8 cellular contexts compared by ENCODE assay signal in the genomic region with DNA sequence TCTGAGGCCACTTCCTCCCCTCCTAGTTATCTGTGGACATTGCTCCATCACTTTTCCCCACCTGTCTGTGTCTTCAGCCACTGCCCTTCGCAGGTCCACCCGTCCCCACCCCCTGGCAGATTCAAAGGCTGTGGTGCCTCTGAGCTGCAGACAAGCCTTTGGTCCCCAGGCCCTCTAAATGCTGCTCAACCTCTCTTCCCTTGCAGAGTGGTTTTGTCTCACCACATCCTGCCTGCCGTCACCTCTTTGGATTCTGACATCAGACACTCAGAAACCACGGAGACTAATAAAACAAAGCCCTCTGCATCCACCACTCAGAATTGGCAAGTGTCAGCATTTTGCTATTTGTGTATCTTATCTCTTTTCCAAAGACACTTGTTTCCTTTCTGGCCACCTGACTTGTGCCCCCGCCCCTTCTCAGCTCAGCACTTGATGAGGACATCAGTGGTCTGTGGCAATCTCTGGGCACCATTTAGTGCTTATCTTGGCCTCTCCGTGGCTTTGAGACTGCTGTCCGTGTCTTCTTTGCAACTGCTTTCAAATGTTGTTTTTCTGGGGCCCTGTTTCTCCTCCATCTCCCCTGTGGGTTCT. TPM values are rescaled to one million over a fixed set of nuclear protein-coding genes. Genes with fewer than 3 reads are reported as not detected.
DNase-seq lines count a peak whose midpoint lies in the region; ATAC-seq and TF ChIP-seq lines count a peak whose summit lies in the region.

No MANE protein-coding gene starts in this region.

- H3K4me1 ChIP-seq in ascending aorta (no peaks in the 10 kb centered on the region), left ventricle myocardium inferior (no peaks in the 10 kb centered on the region)

- TF ChIP-seq CTCF in activated CD8-positive, alpha-beta T cell treated with anti-CD3 and anti-CD28 coated beads for 36 hours (IDR thresholded peaks at IDR 0.05), result no peak
- TF ChIP-seq CTCF in fibroblast of pulmonary artery (IDR thresholded peaks at IDR 0.05; ENCODE audit: low read length, missing control alignments) (no peak), ascending aorta (IDR thresholded peaks at IDR 0.05) (no peak), left ventricle myocardium inferior (IDR thresholded peaks at IDR 0.05; ENCODE audit: borderline replicate concordance) (no peak)

- intact Hi-C loops in activated CD8-positive, alpha-beta T cell treated with anti-CD3 and anti-CD28 coated beads for 36 hours (cut with micrococcal nuclease), result loop anchor here (10.0 kb wide), 1 partner anchor 109 kb away; no protein-coding TSS in a partner anchor
- intact Hi-C loops in ascending aorta (cut with DNase I), result no loop called here
- intact Hi-C loops in left ventricle myocardium inferior (cut with micrococcal nuclease), result no loop called here

- no peaks in the 10 kb centered on the region for H3K9me3 ChIP-seq in ascending aorta
- H3K9me3 ChIP-seq in left ventricle myocardium inferior (replicated peaks), result no peaks in the 10 kb centered on the region

- H3K4me1 Mint-ChIP-seq in activated CD8-positive, alpha-beta T cell treated with anti-CD3 and anti-CD28 coated beads for 36 hours (ENCODE audit: low read depth), result peaks cover 37% of the 10 kb centered on the region

- CTCF ChIA-PET in activated CD8-positive, alpha-beta T cell treated with anti-CD3 and anti-CD28 coated beads for 36 hours (lab: Charles Lee), result interaction anchor here (1.4 to 3.5 kb wide), 2 partner anchors 110 to 228 kb away, joined by 4 to 18 read pairs; no protein-coding TSS in a partner anchor

- H3K36me3 Mint-ChIP-seq in activated CD8-positive, alpha-beta T cell treated with anti-CD3 and anti-CD28 coated beads for 36 hours (ENCODE audit: low read depth), result peaks cover 4% of the 10 kb centered on the region

- POLR2A ChIA-PET in activated CD8-positive, alpha-beta T cell treated with anti-CD3 and anti-CD28 coated beads for 36 hours (lab: Charles Lee), result interaction anchor here (1.0 kb wide), 1 partner anchor 125 kb away, joined by 3 read pairs; no protein-coding TSS in a partner anchor

- H3K36me3 ChIP-seq in ascending aorta, result no peaks in the 10 kb centered on the region
- no peaks in the 10 kb centered on the region for H3K36me3 ChIP-seq in left ventricle myocardium inferior

- H3K27me3 ChIP-seq in ascending aorta, result no peaks in the 10 kb centered on the region
- peaks cover 74% of the 10 kb centered on the region for H3K27me3 ChIP-seq in left ventricle myocardium inferior (ENCODE audit: low read depth)

- H3K27ac ChIP-seq in ascending aorta, result no peak overlapping the region
- H3K27ac ChIP-seq in left ventricle myocardium inferior (replicated peaks), result no peak overlapping the region

- ATAC-seq in activated CD8-positive, alpha-beta T cell treated with anti-CD3 and anti-CD28 coated beads for 36 hours, result peak; percentile 91

- peaks cover 12% of the 10 kb centered on the region for H3K9me3 Mint-ChIP-seq in activated CD8-positive, alpha-beta T cell treated with anti-CD3 and anti-CD28 coated beads for 36 hours

- peak overlapping the region; percentile 91 for H3K27ac Mint-ChIP-seq in activated CD8-positive, alpha-beta T cell treated with anti-CD3 and anti-CD28 coated beads for 36 hours

- H3K4me3 Mint-ChIP-seq in activated CD8-positive, alpha-beta T cell treated with anti-CD3 and anti-CD28 coated beads for 36 hours, result peak overlapping the region; percentile 48

- H3K4me3 ChIP-seq in fibroblast of pulmonary artery (replicated peaks; ENCODE audit: low read depth, low read length), result no peak overlapping the region
- H3K4me3 ChIP-seq in ascending aorta, result no peak overlapping the region
- H3K4me3 ChIP-seq in left ventricle myocardium inferior, result no peak overlapping the region

- DNase-seq in GM04503 (ENCODE audit: low read depth) (peak; percentile 78), HCEC 1CT (peak; percentile 94), NCI-H2029 (lab: John Stamatoyannopoulos, UW) (peak; percentile 96), fibroblast of pulmonary artery (ENCODE audit: low read depth) (peak; percentile 90), ascending aorta (ENCODE audit: low spot score in 2 of 2) (no peak), left ventricle myocardium inferior (no peak)
- peak; percentile 94 for DNase-seq in activated CD8-positive, alpha-beta T cell treated with anti-CD3 and anti-CD28 coated beads for 36 hours
- peak; percentile 48 to 52 for DNase-seq in stimulated activated CD8-positive, alpha-beta memory T cell treated with anti-CD3 and anti-CD28 coated beads, Interleukin-2, amount 100 ng/mL, for 1 hour (ENCODE audit: low read depth in 2 of 2)

- H3K27me3 Mint-ChIP-seq in activated CD8-positive, alpha-beta T cell treated with anti-CD3 and anti-CD28 coated beads for 36 hours, result peaks cover 32% of the 10 kb centered on the region

RNA-seq across cellular contexts. Expression of a gene that starts 7.7 kb away (rescaled TPM):
- total RNA-seq in activated CD8-positive, alpha-beta T cell treated with anti-CD3 and anti-CD28 coated beads for 36 hours, result 1 to 10 TPM; 1.6 to 2.1 TPM
- total RNA-seq in ascending aorta (not detected), left ventricle myocardium inferior (1.1 TPM)

Comparison
In these comparisons a context has a peak if more than half of its experiments do, and no peak if none do; other contexts are left out.
1. DNase-seq: peak in GM04503 (single experiment), HCEC 1CT (single experiment), NCI-H2029 (single experiment), activated CD8-positive, alpha-beta T cell treated with anti-CD3 and anti-CD28 coated beads for 36 hours (single experiment), fibroblast of pulmonary artery (single experiment) and stimulated activated CD8-positive, alpha-beta memory T cell treated with anti-CD3 and anti-CD28 coated beads, Interleukin-2, amount 100 ng/mL, for 1 hour (2 of 2); none in ascending aorta (0 of 2) and left ventricle myocardium inferior (single experiment).